Comparison of ENCODE assay signal across 1 cellular context in the genomic region with DNA sequence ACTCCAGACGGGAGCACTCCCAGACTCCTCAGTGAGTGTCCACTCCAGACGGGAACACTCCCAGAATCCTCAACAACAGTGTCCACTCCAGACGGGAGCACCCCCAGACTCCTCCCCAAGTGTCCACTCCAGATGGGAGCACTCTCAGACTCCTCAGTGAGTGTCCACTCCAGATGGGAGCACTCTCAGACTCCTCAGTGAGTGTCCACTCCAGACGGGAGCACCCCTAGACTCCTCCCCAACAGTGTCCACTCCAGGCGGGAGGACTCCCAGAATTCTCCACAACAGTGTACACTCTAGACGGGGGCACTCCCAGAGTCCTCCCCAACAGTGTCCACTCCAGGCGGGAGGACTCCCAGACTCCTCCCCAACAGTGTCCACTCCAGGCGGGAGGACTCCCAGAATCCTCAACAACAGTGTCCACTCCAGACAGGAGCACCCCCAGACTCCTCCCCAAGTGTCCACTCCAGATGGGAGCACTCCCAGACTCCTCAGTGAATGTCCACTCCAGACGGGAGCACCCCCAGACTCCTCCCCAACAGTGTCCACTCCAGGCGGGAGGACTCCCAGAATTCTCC. TPM values are rescaled to one million over a fixed set of nuclear protein-coding genes. Genes with fewer than 3 reads are reported as not detected.
"Had no signal": no experiment of that assay in that cellular context is flagged by ENCODE, and none has a peak within 500 bp of the region (broad histone marks: within the 10 kb centered on the region; RNA-seq: fewer than 3 reads in every experiment).

No MANE protein-coding gene starts in this region.

RNA-seq across cellular contexts. Expression of a gene that starts 17.2 kb away (rescaled TPM):
- total RNA-seq: H4 had no signal
